Comparison of ENCODE assay signal across 1 cellular context in the genomic region with DNA sequence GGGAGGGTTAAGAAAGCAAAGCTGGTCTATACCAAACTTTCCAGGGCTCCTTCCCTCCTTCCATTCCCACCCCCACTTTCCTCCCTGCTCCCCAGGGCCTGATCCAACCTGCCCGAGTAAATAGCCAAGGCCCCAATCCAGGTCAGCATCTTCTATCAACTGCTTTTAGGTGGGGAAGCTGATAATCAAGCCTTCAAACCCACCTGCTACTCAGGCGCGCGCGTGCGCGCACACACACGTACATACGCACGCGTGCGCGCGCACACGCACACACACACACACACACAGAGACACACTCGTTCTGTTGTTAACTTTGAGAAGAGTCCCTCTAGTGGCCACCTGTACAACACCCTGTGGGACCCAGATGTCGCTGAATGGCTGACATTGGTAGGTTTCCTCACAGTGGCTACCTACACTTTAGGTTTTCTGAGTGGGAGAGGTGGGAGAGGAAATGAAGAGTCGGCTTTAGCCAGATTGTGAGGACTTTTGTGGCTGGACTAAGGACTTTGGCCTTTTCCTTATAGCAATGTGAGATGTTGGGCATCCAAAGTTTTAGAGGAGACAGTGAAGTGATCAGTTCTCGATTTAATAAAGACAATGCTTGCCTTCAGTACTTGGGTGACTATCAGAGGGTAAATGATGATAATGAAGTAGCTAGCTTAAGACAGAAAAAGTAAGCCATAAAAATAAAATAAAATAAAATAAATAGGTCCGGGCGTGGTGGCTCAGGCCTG.
TF ChIP-seq lines count a peak whose summit lies in the region.

No MANE protein-coding gene starts in this region.

TF ChIP-seq in HepG2, 621 proteins besides CTCF, POLR2A, EP300 and RAD21 (continued from another document and continues in another):
- TF ChIP-seq ZNF687 (CRISPR knock-in tag; IDR thresholded peaks at IDR 0.05), result peak; percentile 44; the same call in 1 of the 2 replicates
- TF ChIP-seq ZNF501 (CRISPR knock-in tag; IDR thresholded peaks at IDR 0.05), result peak; percentile 40; the same call in 1 of the 2 replicates
- TF ChIP-seq, protein P1, sequence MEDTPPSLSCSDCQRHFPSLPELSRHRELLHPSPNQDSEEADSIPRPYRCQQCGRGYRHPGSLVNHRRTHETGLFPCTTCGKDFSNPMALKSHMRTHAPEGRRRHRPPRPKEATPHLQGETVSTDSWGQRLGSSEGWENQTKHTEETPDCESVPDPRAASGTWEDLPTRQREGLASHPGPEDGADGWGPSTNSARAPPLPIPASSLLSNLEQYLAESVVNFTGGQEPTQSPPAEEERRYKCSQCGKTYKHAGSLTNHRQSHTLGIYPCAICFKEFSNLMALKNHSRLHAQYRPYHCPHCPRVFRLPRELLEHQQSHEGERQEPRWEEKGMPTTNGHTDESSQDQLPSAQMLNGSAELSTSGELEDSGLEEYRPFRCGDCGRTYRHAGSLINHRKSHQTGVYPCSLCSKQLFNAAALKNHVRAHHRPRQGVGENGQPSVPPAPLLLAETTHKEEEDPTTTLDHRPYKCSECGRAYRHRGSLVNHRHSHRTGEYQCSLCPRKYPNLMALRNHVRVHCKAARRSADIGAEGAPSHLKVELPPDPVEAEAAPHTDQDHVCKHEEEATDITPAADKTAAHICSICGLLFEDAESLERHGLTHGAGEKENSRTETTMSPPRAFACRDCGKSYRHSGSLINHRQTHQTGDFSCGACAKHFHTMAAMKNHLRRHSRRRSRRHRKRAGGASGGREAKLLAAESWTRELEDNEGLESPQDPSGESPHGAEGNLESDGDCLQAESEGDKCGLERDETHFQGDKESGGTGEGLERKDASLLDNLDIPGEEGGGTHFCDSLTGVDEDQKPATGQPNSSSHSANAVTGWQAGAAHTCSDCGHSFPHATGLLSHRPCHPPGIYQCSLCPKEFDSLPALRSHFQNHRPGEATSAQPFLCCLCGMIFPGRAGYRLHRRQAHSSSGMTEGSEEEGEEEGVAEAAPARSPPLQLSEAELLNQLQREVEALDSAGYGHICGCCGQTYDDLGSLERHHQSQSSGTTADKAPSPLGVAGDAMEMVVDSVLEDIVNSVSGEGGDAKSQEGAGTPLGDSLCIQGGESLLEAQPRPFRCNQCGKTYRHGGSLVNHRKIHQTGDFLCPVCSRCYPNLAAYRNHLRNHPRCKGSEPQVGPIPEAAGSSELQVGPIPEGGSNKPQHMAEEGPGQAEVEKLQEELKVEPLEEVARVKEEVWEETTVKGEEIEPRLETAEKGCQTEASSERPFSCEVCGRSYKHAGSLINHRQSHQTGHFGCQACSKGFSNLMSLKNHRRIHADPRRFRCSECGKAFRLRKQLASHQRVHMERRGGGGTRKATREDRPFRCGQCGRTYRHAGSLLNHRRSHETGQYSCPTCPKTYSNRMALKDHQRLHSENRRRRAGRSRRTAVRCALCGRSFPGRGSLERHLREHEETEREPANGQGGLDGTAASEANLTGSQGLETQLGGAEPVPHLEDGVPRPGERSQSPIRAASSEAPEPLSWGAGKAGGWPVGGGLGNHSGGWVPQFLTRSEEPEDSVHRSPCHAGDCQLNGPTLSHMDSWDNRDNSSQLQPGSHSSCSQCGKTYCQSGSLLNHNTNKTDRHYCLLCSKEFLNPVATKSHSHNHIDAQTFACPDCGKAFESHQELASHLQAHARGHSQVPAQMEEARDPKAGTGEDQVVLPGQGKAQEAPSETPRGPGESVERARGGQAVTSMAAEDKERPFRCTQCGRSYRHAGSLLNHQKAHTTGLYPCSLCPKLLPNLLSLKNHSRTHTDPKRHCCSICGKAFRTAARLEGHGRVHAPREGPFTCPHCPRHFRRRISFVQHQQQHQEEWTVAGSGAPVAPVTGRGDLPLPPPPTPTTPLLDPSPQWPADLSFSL (CRISPR knock-in tag; IDR thresholded peaks at IDR 0.05), result peak; percentile 85
- no peak for TF ChIP-seq NCOA2 (CRISPR knock-in tag; IDR thresholded peaks at IDR 0.05)
- TF ChIP-seq KMT2B (CRISPR knock-in tag; IDR thresholded peaks at IDR 0.05), result no peak
- TF ChIP-seq, protein P2, sequence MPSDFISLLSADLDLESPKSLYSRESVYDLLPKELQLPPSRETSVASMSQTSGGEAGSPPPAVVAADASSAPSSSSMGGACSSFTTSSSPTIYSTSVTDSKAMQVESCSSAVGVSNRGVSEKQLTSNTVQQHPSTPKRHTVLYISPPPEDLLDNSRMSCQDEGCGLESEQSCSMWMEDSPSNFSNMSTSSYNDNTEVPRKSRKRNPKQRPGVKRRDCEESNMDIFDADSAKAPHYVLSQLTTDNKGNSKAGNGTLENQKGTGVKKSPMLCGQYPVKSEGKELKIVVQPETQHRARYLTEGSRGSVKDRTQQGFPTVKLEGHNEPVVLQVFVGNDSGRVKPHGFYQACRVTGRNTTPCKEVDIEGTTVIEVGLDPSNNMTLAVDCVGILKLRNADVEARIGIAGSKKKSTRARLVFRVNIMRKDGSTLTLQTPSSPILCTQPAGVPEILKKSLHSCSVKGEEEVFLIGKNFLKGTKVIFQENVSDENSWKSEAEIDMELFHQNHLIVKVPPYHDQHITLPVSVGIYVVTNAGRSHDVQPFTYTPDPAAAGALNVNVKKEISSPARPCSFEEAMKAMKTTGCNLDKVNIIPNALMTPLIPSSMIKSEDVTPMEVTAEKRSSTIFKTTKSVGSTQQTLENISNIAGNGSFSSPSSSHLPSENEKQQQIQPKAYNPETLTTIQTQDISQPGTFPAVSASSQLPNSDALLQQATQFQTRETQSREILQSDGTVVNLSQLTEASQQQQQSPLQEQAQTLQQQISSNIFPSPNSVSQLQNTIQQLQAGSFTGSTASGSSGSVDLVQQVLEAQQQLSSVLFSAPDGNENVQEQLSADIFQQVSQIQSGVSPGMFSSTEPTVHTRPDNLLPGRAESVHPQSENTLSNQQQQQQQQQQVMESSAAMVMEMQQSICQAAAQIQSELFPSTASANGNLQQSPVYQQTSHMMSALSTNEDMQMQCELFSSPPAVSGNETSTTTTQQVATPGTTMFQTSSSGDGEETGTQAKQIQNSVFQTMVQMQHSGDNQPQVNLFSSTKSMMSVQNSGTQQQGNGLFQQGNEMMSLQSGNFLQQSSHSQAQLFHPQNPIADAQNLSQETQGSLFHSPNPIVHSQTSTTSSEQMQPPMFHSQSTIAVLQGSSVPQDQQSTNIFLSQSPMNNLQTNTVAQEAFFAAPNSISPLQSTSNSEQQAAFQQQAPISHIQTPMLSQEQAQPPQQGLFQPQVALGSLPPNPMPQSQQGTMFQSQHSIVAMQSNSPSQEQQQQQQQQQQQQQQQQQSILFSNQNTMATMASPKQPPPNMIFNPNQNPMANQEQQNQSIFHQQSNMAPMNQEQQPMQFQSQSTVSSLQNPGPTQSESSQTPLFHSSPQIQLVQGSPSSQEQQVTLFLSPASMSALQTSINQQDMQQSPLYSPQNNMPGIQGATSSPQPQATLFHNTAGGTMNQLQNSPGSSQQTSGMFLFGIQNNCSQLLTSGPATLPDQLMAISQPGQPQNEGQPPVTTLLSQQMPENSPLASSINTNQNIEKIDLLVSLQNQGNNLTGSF (CRISPR knock-in tag; IDR thresholded peaks at IDR 0.05), result no peak
- TF ChIP-seq, protein P3, sequence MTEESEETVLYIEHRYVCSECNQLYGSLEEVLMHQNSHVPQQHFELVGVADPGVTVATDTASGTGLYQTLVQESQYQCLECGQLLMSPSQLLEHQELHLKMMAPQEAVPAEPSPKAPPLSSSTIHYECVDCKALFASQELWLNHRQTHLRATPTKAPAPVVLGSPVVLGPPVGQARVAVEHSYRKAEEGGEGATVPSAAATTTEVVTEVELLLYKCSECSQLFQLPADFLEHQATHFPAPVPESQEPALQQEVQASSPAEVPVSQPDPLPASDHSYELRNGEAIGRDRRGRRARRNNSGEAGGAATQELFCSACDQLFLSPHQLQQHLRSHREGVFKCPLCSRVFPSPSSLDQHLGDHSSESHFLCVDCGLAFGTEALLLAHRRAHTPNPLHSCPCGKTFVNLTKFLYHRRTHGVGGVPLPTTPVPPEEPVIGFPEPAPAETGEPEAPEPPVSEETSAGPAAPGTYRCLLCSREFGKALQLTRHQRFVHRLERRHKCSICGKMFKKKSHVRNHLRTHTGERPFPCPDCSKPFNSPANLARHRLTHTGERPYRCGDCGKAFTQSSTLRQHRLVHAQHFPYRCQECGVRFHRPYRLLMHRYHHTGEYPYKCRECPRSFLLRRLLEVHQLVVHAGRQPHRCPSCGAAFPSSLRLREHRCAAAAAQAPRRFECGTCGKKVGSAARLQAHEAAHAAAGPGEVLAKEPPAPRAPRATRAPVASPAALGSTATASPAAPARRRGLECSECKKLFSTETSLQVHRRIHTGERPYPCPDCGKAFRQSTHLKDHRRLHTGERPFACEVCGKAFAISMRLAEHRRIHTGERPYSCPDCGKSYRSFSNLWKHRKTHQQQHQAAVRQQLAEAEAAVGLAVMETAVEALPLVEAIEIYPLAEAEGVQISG (CRISPR knock-in tag; IDR thresholded peaks at IDR 0.05), result peak; percentile 35; the same call in 1 of the 2 replicates
- 0 out of 2 replicates have a peak, but pooled peaks have one; percentile 28 for TF ChIP-seq GATAD2A (CRISPR knock-in tag; IDR thresholded peaks at IDR 0.05)
- no peak for TF ChIP-seq ZNF350 (CRISPR knock-in tag; IDR thresholded peaks at IDR 0.05; ENCODE audit: borderline replicate concordance, low read depth)
- no peak for TF ChIP-seq SRSF9 (IDR thresholded peaks at IDR 0.05; ENCODE audit: borderline replicate concordance, insufficient read depth, low read depth, low read length, poor library complexity, severe bottlenecking)
- no peak for TF ChIP-seq ZBTB2 (CRISPR knock-in tag; IDR thresholded peaks at IDR 0.05; ENCODE audit: low read depth)
- TF ChIP-seq RFXANK (CRISPR knock-in tag; IDR thresholded peaks at IDR 0.05), result no peak
- TF ChIP-seq HIVEP1 (CRISPR knock-in tag; IDR thresholded peaks at IDR 0.05), result no peak
- no peak for TF ChIP-seq PAF1 (CRISPR knock-in tag; IDR thresholded peaks at IDR 0.05)
- no peak for TF ChIP-seq ZFP36 (IDR thresholded peaks at IDR 0.05; ENCODE audit: borderline replicate concordance, low read depth, low read length, partially characterized antibody)
- TF ChIP-seq TAF1 (CRISPR knock-in tag; IDR thresholded peaks at IDR 0.05), result no peak
- peak; percentile 83 for TF ChIP-seq GMEB1 (CRISPR knock-in tag; IDR thresholded peaks at IDR 0.05; ENCODE audit: borderline replicate concordance)
- TF ChIP-seq ZFAT (CRISPR knock-in tag; conservative IDR thresholded peaks at IDR 0.05), result no peak
